ENCODE assay signal across 8 cellular contexts in the genomic region with DNA sequence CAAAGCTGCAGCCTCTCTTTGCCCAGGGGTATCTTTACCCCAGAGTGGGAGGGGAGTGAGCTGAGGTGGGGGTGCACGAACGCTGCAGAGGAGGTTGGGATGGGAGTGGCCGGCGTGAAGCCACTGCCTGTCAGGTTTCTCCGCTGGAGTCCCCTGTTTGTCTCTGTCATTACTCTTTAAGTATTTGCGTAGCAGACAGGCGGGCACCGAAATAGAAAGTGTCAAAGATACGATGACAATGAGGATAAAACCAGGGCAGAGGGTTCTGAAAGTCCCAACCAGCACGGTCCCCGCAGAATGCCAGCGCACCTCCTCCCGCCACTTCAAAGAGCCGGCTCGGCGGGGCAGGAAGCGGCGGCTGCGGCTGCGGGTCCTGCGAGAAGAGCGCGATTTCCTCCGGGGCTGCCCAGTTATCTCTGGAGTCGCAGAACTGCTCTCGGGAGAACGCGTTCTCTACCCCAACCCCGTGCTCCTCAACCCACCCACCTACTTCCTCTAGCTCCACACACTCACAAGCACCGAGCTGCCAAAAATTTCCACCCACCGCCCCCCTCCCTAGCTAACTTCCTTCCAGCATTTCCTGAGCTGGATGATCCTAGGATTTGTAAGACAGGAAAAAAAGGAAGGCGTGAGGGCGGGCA. TPM values are rescaled to one million over a fixed set of nuclear protein-coding genes. Genes with fewer than 3 reads are reported as not detected.
DNase-seq lines count a peak whose midpoint lies in the region; ATAC-seq and TF ChIP-seq lines count a peak whose summit lies in the region.

A gene with protein sequence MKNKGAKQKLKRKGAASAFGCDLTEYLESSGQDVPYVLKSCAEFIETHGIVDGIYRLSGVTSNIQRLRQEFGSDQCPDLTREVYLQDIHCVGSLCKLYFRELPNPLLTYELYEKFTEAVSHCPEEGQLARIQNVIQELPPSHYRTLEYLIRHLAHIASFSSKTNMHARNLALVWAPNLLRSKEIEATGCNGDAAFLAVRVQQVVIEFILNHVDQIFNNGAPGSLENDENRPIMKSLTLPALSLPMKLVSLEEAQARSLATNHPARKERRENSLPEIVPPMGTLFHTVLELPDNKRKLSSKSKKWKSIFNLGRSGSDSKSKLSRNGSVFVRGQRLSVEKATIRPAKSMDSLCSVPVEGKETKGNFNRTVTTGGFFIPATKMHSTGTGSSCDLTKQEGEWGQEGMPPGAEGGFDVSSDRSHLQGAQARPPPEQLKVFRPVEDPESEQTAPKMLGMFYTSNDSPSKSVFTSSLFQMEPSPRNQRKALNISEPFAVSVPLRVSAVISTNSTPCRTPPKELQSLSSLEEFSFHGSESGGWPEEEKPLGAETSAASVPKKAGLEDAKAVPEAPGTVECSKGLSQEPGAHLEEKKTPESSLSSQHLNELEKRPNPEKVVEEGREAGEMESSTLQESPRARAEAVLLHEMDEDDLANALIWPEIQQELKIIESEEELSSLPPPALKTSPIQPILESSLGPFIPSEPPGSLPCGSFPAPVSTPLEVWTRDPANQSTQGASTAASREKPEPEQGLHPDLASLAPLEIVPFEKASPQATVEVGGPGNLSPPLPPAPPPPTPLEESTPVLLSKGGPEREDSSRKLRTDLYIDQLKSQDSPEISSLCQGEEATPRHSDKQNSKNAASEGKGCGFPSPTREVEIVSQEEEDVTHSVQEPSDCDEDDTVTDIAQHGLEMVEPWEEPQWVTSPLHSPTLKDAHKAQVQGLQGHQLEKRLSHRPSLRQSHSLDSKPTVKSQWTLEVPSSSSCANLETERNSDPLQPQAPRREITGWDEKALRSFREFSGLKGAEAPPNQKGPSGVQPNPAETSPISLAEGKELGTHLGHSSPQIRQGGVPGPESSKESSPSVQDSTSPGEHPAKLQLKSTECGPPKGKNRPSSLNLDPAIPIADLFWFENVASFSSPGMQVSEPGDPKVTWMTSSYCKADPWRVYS (N-terminal part only) (plus strand): TSS at position 623 of the 641 bp plus-strand sequence. CDS start 522 bp downstream, outside the sequence.

- H3K36me3 Mint-ChIP-seq in T-helper 17 cell (ENCODE audit: low read depth) = no peaks in the 10 kb centered on the region

- TF ChIP-seq CTCF in GM20000 (IDR thresholded peaks at IDR 0.05; ENCODE audit: extremely low read depth, missing control alignments) = no peak

- WGBS in right cardiac atrium = under 1% methylated on average over 33 of the region's 33 CpGs

- H3K27ac ChIP-seq in right cardiac atrium (ENCODE audit: low read length) = peak within 1 kb of the TSS; percentile 99

- DNase-seq in DMS 273 treated with DMSO at 0.1 percent for 48 hours (lab: John Stamatoyannopoulos, UW) (peak; percentile 71), GM20000 (ENCODE audit: low spot score) (peak; percentile 75), HT1080 (ENCODE audit: low read depth) (peak; percentile 92), T-helper 17 cell (peak; percentile 84 to 91 (median 87)), amniotic epithelial cell (ENCODE audit: low read depth) (peak; percentile 66), right cardiac atrium (peak; percentile 82 to 89 (median 89)), renal cortical epithelial cell (ENCODE audit: low read depth) (peak; percentile 51), DMS79 (lab: John Stamatoyannopoulos, UW) (no peak)

- no peaks in the 10 kb centered on the region for H3K27me3 ChIP-seq in right cardiac atrium (ENCODE audit: control insufficient read depth, insufficient read depth)

- peak; percentile 74 for ATAC-seq in T-helper 17 cell
- ATAC-seq in right cardiac atrium = peak; percentile 82 to 90

- H3K4me3 ChIP-seq in right cardiac atrium (ENCODE audit: low read length) = peak within 1 kb of the TSS; percentile 86

- peak within 1 kb of the TSS; percentile 99 for H3K27ac Mint-ChIP-seq in T-helper 17 cell

- peaks cover 44% of the 10 kb centered on the region for H3K4me1 Mint-ChIP-seq in T-helper 17 cell

- peak within 1 kb of the TSS; percentile 93 for H3K4me3 Mint-ChIP-seq in T-helper 17 cell

- no peaks in the 10 kb centered on the region for H3K27me3 Mint-ChIP-seq in T-helper 17 cell

- intact Hi-C loops in right cardiac atrium (cut with DNase I) = loop anchor here in 2 of 4 donors (10.0 kb wide), 2 partner anchors 51 to 171 kb away; a partner anchor contains a TSS

- H3K4me1 ChIP-seq in right cardiac atrium (ENCODE audit: control insufficient read depth, insufficient read depth, low read length) = peaks cover 18% of the 10 kb centered on the region

- no peaks in the 10 kb centered on the region for H3K9me3 ChIP-seq in T-helper 17 cell (ENCODE audit: control insufficient read depth, low read length, poor library complexity, severe bottlenecking)
- H3K9me3 ChIP-seq in right cardiac atrium (ENCODE audit: control insufficient read depth, low read length) = no peaks in the 10 kb centered on the region

RNA-seq across cellular contexts. Expression of the gene that starts here (rescaled TPM):
- 12.9 and 14.4 TPM in 2 replicates for total RNA-seq in HT1080 (2014; rRNA removed; shearing (Covaris generic))
- polyA plus RNA-seq in HT1080 (2015; cell fraction: cytosol; rRNA removed) = 5.7 and 6.3 TPM in 2 replicates
- polyA plus RNA-seq in HT1080 (2015; cell fraction: nucleus; rRNA removed) = 7.4 and 10.4 TPM in 2 replicates
- total RNA-seq in T-helper 17 cell (10 to 100 TPM; 11.4 to 11.8 TPM), right cardiac atrium (10 to 100 TPM; 41.3 to 52.3 (median 48.5) TPM), renal cortical epithelial cell (12.7 and 24.9 TPM in 2 replicates)
- polyA plus RNA-seq in right cardiac atrium = 14.6 TPM
